Comparison of ENCODE assay signal across 34 cellular contexts in the genomic region with DNA sequence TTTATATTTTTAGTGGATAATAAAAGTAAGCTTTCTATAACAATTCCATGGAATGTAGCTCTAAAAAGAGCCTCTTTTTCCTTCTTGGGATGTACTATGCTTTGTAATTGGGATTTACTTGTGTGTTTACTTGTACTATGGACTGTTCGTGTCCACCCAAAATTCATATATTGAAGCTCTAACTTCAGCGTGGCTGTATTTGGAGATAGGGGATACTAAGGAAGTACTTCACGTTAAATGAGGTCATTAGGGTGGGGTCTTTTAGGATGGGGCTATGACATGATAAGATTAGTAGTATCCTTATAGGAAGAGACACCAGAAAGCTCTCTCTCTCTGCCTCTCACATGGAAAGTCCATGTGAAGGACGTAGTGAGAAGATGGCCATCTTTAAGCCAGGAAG.
"Had no signal": no experiment of that assay in that cellular context is flagged by ENCODE, and none has a peak within 500 bp of the region (broad histone marks: within the 10 kb centered on the region; RNA-seq: fewer than 3 reads in every experiment).

No MANE protein-coding gene starts in this region.

- H3K4me1 Mint-ChIP-seq: naive thymus-derived CD8-positive, alpha-beta T cell; T-cell had no signal

- ATAC-seq: activated CD4-positive, CD25-positive, alpha-beta regulatory T cell treated with anti-CD3 and anti-CD28 coated beads, Interleukin-2, amount 50 U/mL, for 24 hours; gastroesophageal sphincter; left cardiac atrium; naive thymus-derived CD8-positive, alpha-beta T cell; stimulated activated naive CD8-positive, alpha-beta T cell treated with anti-CD3 and anti-CD28 coated beads, Interleukin-15, Interleukin-2, amounts not matched to agents 100 U/mL and 50 U/mL, for 24 hours; T-cell had no signal

- H3K4me3 Mint-ChIP-seq: activated naive CD4-positive, alpha-beta T cell treated with anti-CD3 and anti-CD28 coated beads for 36 hours; activated naive CD8-positive, alpha-beta T cell treated with anti-CD3 and anti-CD28 coated beads for 36 hours; activated T-helper 1 cell treated with anti-CD3 and anti-CD28 coated beads, Interleukin-12 subunit alpha, Interleukin-12 subunit beta, Interleukin-2, Interleukin-4 antibody, amounts not matched to agents 30 ng/mL and 10 ng/mL and 1 ng/mL, durations not matched to agents 14 hours and 24 hours and 36 hours; brain; naive thymus-derived CD8-positive, alpha-beta T cell; T-cell had no signal

- H3K4me3 ChIP-seq: adrenal gland, cardiac muscle cell, coronary artery, dorsolateral prefrontal cortex, gastroesophageal sphincter, hepatocyte, prostate gland, testis, transverse colon had no signal

- H3K9me3 ChIP-seq: adrenal gland, gastroesophageal sphincter, prostate gland, testis, transverse colon had no signal

- H3K9me3 Mint-ChIP-seq: activated naive CD4-positive, alpha-beta T cell treated with anti-CD3 and anti-CD28 coated beads for 36 hours; activated naive CD8-positive, alpha-beta T cell treated with anti-CD3 and anti-CD28 coated beads for 36 hours; activated T-helper 1 cell treated with anti-CD3 and anti-CD28 coated beads, Interleukin-12 subunit alpha, Interleukin-12 subunit beta, Interleukin-2, Interleukin-4 antibody, amounts not matched to agents 30 ng/mL and 10 ng/mL and 1 ng/mL, durations not matched to agents 14 hours and 24 hours and 36 hours; naive thymus-derived CD8-positive, alpha-beta T cell; T-cell had no signal

- H3K36me3 Mint-ChIP-seq: activated naive CD8-positive, alpha-beta T cell treated with anti-CD3 and anti-CD28 coated beads for 36 hours; brain; naive thymus-derived CD8-positive, alpha-beta T cell; T-cell had no signal

- H3K27me3 ChIP-seq: adrenal gland, cardiac muscle cell, dorsolateral prefrontal cortex, gastroesophageal sphincter, hepatocyte, testis, transverse colon had no signal

- H3K27ac ChIP-seq: adrenal gland, cardiac muscle cell, hepatocyte, prostate gland, testis, WERI-Rb-1 had no signal

- FAIRE-seq: urothelium cell line had no signal

- DNase-seq: activated CD4-positive, alpha-beta T cell treated with anti-CD3 and anti-CD28 coated beads for 48 hours; activated CD4-positive, alpha-beta T cell treated with anti-CD3 and anti-CD28 coated beads, Interleukin-2, amount 50 U/mL, for 48 hours; activated CD8-positive, alpha-beta memory T cell treated with anti-CD3 and anti-CD28 coated beads for 24 hours; activated CD8-positive, alpha-beta memory T cell treated with anti-CD3 and anti-CD28 coated beads, Interleukin-2, amount 50 U/mL, for 4 hours; activated effector memory CD4-positive, alpha-beta T cell treated with anti-CD3 and anti-CD28 coated beads, Interleukin-2, amount 50 U/mL, for 16 hours; activated naive CD4-positive, alpha-beta T cell treated with anti-CD3 and anti-CD28 coated beads for 36 hours; activated naive CD8-positive, alpha-beta T cell treated with anti-CD3 and anti-CD28 coated beads for 36 hours; activated T-cell treated with anti-CD3 and anti-CD28 coated beads, Interleukin-2, amount 50 U/mL, for 1 hour; adrenal gland; aorta; cerebellar nuclear complex; dorsolateral prefrontal cortex; effector memory CD4-positive, alpha-beta T cell; erythroblast; islet precursor cell; left cardiac atrium; mammary epithelial cell; midbrain; naive thymus-derived CD8-positive, alpha-beta T cell; stimulated activated CD4-positive, alpha-beta T cell treated with anti-CD3 and anti-CD28 coated beads, Interleukin-2, amount 100 ng/mL, for 48 hours; stimulated activated naive CD8-positive, alpha-beta T cell treated with anti-CD3 and anti-CD28 coated beads, Interleukin-15, Interleukin-2, amounts not matched to agents 100 U/mL and 50 U/mL, for 24 hours; T-cell; testis; transverse colon; WERI-Rb-1 had no signal

- H3K4me1 ChIP-seq: transverse colon had no signal

- H3K27me3 Mint-ChIP-seq: brain had no signal

- H3K27ac Mint-ChIP-seq: activated naive CD4-positive, alpha-beta T cell treated with anti-CD3 and anti-CD28 coated beads for 36 hours; activated naive CD8-positive, alpha-beta T cell treated with anti-CD3 and anti-CD28 coated beads for 36 hours; activated T-helper 1 cell treated with anti-CD3 and anti-CD28 coated beads, Interleukin-12 subunit alpha, Interleukin-12 subunit beta, Interleukin-2, Interleukin-4 antibody, amounts not matched to agents 30 ng/mL and 10 ng/mL and 1 ng/mL, durations not matched to agents 14 hours and 24 hours and 36 hours; naive thymus-derived CD8-positive, alpha-beta T cell; T-cell had no signal

- H3K36me3 ChIP-seq: adrenal gland, cardiac muscle cell, gastroesophageal sphincter, prostate gland, transverse colon, WERI-Rb-1 had no signal
